ENCODE assay signal across 18 cellular contexts in the genomic region with DNA sequence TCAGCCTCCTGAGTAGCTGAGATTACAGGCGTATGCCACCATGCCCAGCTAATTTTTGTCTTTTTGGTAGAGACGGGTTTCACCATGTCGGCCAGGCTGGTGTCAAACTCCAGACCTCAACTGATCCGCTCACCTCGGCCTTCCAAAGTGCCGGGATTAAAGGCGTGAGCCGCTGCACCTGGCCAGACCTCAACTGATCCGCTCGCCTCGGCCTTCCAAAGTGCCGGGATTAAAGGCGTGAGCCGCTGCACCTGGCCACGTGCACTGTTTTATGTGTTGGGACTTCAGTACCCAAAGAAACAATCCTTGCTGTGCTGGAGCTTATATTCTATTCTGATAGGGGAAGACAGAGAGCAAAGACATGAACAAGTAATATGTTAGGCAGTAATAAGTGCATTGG. TPM values are rescaled to one million over a fixed set of nuclear protein-coding genes. Genes with fewer than 3 reads are reported as not detected.
DNase-seq lines count a peak whose midpoint lies in the region; ATAC-seq and TF ChIP-seq lines count a peak whose summit lies in the region.
"Had no signal": no experiment of that assay in that cellular context is flagged by ENCODE, and none has a peak within 500 bp of the region (broad histone marks: within the 10 kb centered on the region; RNA-seq: fewer than 3 reads in every experiment).

No MANE protein-coding gene starts in this region.

- peaks cover 76% of the 10 kb centered on the region for H3K4me1 Mint-ChIP-seq in T-helper 1 cell treated with Interleukin-12 subunit alpha and Interleukin-12 subunit beta and Interleukin-4 antibody, amounts not matched to agents 30 μg/mL and 1 μg/mL, for 36 hours (ENCODE audit: low read depth)
- H3K4me1 Mint-ChIP-seq in GM23338 (peaks cover 32% of the 10 kb centered on the region), type B pancreatic cell (ENCODE audit: unreplicated experiment) (peaks cover 22% of the 10 kb centered on the region)
- peaks cover 71% of the 10 kb centered on the region for H3K4me1 Mint-ChIP-seq in activated T-helper 2 cell treated with anti-CD3 and anti-CD28 coated beads, Interferon-gamma antibody, Interleukin-2, Interleukin-4, amounts not matched to agents 10 μg/mL and 5 μg/mL and 100 μg/mL, durations not matched to agents 14 hours and 24 hours and 36 hours (ENCODE audit: low read depth)
- peaks cover 60 to 99% (median 95%) of the 10 kb centered on the region in 4 donors for H3K4me1 Mint-ChIP-seq in naive thymus-derived CD8-positive, alpha-beta T cell

- no peak overlapping the region for H3K4me2 ChIP-seq in GM23338

- ATAC-seq in GM23338 (no peak), HG03521 (IDR thresholded peaks at IDR 0.05; ENCODE audit: unreplicated experiment) (no peak)
- ATAC-seq in naive thymus-derived CD8-positive, alpha-beta T cell = no peak
- ATAC-seq: WTC11 had no signal

- H3F3A ChIP-seq in GM23338 (replicated peaks; ENCODE audit: low read depth) = no peaks in the 10 kb centered on the region

- TF ChIP-seq CTCF in GM23338 (conservative IDR thresholded peaks at IDR 0.05; ENCODE audit: low read depth in 2 of 2) = no peak
- TF ChIP-seq CTCF in type B pancreatic cell (conservative IDR thresholded peaks at IDR 0.05) = no peak
- no peak for TF ChIP-seq CTCF in GM13977 (IDR thresholded peaks at IDR 0.05; ENCODE audit: extremely low read depth, insufficient read depth, missing control alignments)

- no peaks in the 10 kb centered on the region for H3K27me3 Mint-ChIP-seq in T-helper 1 cell treated with Interleukin-12 subunit alpha and Interleukin-12 subunit beta and Interleukin-4 antibody, amounts not matched to agents 30 μg/mL and 1 μg/mL, for 36 hours (ENCODE audit: low read depth)
- H3K27me3 Mint-ChIP-seq in GM23338 (ENCODE audit: insufficient read depth, low read depth, poor library complexity) = peaks cover 2% of the 10 kb centered on the region
- H3K27me3 Mint-ChIP-seq in activated T-helper 2 cell treated with anti-CD3 and anti-CD28 coated beads, Interferon-gamma antibody, Interleukin-2, Interleukin-4, amounts not matched to agents 10 μg/mL and 5 μg/mL and 100 μg/mL, durations not matched to agents 14 hours and 24 hours and 36 hours (ENCODE audit: low read depth) = no peaks in the 10 kb centered on the region
- no peaks in the 10 kb centered on the region for H3K27me3 Mint-ChIP-seq in naive thymus-derived CD8-positive, alpha-beta T cell
- no peaks in the 10 kb centered on the region for H3K27me3 Mint-ChIP-seq in type B pancreatic cell

- POLR2A ChIA-PET in naive thymus-derived CD8-positive, alpha-beta T cell (lab: Charles Lee) = interaction anchor here (1.2 to 6.9 kb wide), 3 partner anchors 9 to 17 kb away, joined by 4 to 50 read pairs (median 4); a partner anchor contains a TSS

- H3K36me3 ChIP-seq in GM23338 (ENCODE audit: insufficient read depth) = no peaks in the 10 kb centered on the region
- H3K36me3 ChIP-seq: ovary, tibial artery had no signal

- intact Hi-C loops in activated T-helper 2 cell treated with anti-CD3 and anti-CD28 coated beads, Interferon-gamma antibody, Interleukin-2, Interleukin-4, amounts not matched to agents 10 μg/mL and 5 μg/mL and 100 μg/mL, durations not matched to agents 14 hours and 24 hours and 36 hours (cut with micrococcal nuclease) = no loop called here

- H3K27me3 ChIP-seq in GM23338 (ENCODE audit: insufficient read depth) = no peaks in the 10 kb centered on the region
- H3K27me3 ChIP-seq: BLaER1 treated with 17β-estradiol and CSF1 and Interleukin-3, amounts not matched to agents 10 nM and 100 nM; ovary; tibial artery had no signal

- H3K79me2 ChIP-seq in GM23338 (replicated peaks; ENCODE audit: insufficient read depth) = peaks cover 69% of the 10 kb centered on the region

- no peaks in the 10 kb centered on the region for H3K9me2 ChIP-seq in GM23338 (ENCODE audit: insufficient read depth)

- H3K9me3 Mint-ChIP-seq in T-helper 1 cell treated with Interleukin-12 subunit alpha and Interleukin-12 subunit beta and Interleukin-4 antibody, amounts not matched to agents 30 μg/mL and 1 μg/mL, for 36 hours = no peaks in the 10 kb centered on the region
- H3K9me3 Mint-ChIP-seq in GM23338 (no peaks in the 10 kb centered on the region), type B pancreatic cell (no peaks in the 10 kb centered on the region)
- H3K9me3 Mint-ChIP-seq in activated T-helper 2 cell treated with anti-CD3 and anti-CD28 coated beads, Interferon-gamma antibody, Interleukin-2, Interleukin-4, amounts not matched to agents 10 μg/mL and 5 μg/mL and 100 μg/mL, durations not matched to agents 14 hours and 24 hours and 36 hours = no peaks in the 10 kb centered on the region
- H3K9me3 Mint-ChIP-seq in naive thymus-derived CD8-positive, alpha-beta T cell = no peaks in the 10 kb centered on the region
- H3K9me3 Mint-ChIP-seq: WTC11 had no signal

- H4K20me1 ChIP-seq in GM23338 (replicated peaks; ENCODE audit: insufficient read depth) = no peaks in the 10 kb centered on the region

- peak overlapping the region; percentile 69 for H3K4me3 Mint-ChIP-seq in T-helper 1 cell treated with Interleukin-12 subunit alpha and Interleukin-12 subunit beta and Interleukin-4 antibody, amounts not matched to agents 30 μg/mL and 1 μg/mL, for 36 hours
- no peak overlapping the region; the same call in 2 of the 3 replicates for H3K4me3 Mint-ChIP-seq in GM23338
- H3K4me3 Mint-ChIP-seq in activated T-helper 2 cell treated with anti-CD3 and anti-CD28 coated beads, Interferon-gamma antibody, Interleukin-2, Interleukin-4, amounts not matched to agents 10 μg/mL and 5 μg/mL and 100 μg/mL, durations not matched to agents 14 hours and 24 hours and 36 hours (ENCODE audit: low read depth) = no peak overlapping the region
- H3K4me3 Mint-ChIP-seq in naive thymus-derived CD8-positive, alpha-beta T cell = peak overlapping the region; percentile 36 to 87 (median 79)
- H3K4me3 Mint-ChIP-seq in type B pancreatic cell = no peak overlapping the region
- H3K4me3 Mint-ChIP-seq: WTC11 had no signal

- peaks cover 18% of the 10 kb centered on the region for H3K36me3 Mint-ChIP-seq in T-helper 1 cell treated with Interleukin-12 subunit alpha and Interleukin-12 subunit beta and Interleukin-4 antibody, amounts not matched to agents 30 μg/mL and 1 μg/mL, for 36 hours (ENCODE audit: low read depth)
- H3K36me3 Mint-ChIP-seq in GM23338 (ENCODE audit: low read depth) = no peaks in the 10 kb centered on the region; the same call in 2 of the 3 replicates
- peaks cover 59% of the 10 kb centered on the region for H3K36me3 Mint-ChIP-seq in activated T-helper 2 cell treated with anti-CD3 and anti-CD28 coated beads, Interferon-gamma antibody, Interleukin-2, Interleukin-4, amounts not matched to agents 10 μg/mL and 5 μg/mL and 100 μg/mL, durations not matched to agents 14 hours and 24 hours and 36 hours (ENCODE audit: low read depth)
- H3K36me3 Mint-ChIP-seq in naive thymus-derived CD8-positive, alpha-beta T cell = peaks cover 0 to 5% (median 0%) of the 10 kb centered on the region in 3 donors
- H3K36me3 Mint-ChIP-seq in type B pancreatic cell = no peaks in the 10 kb centered on the region
- H3K36me3 Mint-ChIP-seq: WTC11 had no signal

- H2AFZ ChIP-seq in GM23338 = no peak overlapping the region

- DNase-seq in T-helper 1 cell (no peak), GM23338 (ENCODE audit: low spot score) (no peak), type B pancreatic cell (ENCODE audit: extremely low spot score, unreplicated experiment) (no peak), GM13977 (ENCODE audit: low spot score) (no peak)
- DNase-seq in activated T-helper 2 cell treated with anti-CD3 and anti-CD28 coated beads, Interferon-gamma antibody, Interleukin-2, Interleukin-4, amounts not matched to agents 10 μg/mL and 5 μg/mL and 100 μg/mL, durations not matched to agents 14 hours and 24 hours and 36 hours (ENCODE audit: low spot score) = no peak
- DNase-seq in naive thymus-derived CD8-positive, alpha-beta T cell = no peak
- DNase-seq: 8988T; amygdala; cerebellar nuclear complex; IMR-90; NCI-H748 treated with DMSO at 0.1 percent for 48 hours; ovary; stimulated activated CD4-positive, alpha-beta T cell treated with anti-CD3 and anti-CD28 coated beads, Interleukin-4, amount 100 ng/mL, for 1 hour; tibial artery had no signal

- peak overlapping the region; percentile 92 for H3K27ac Mint-ChIP-seq in T-helper 1 cell treated with Interleukin-12 subunit alpha and Interleukin-12 subunit beta and Interleukin-4 antibody, amounts not matched to agents 30 μg/mL and 1 μg/mL, for 36 hours
- H3K27ac Mint-ChIP-seq in GM23338 = 0 out of 2 replicates have a peak overlapping the region, but pooled peaks have one; percentile 25
- peak overlapping the region; percentile 86 for H3K27ac Mint-ChIP-seq in activated T-helper 2 cell treated with anti-CD3 and anti-CD28 coated beads, Interferon-gamma antibody, Interleukin-2, Interleukin-4, amounts not matched to agents 10 μg/mL and 5 μg/mL and 100 μg/mL, durations not matched to agents 14 hours and 24 hours and 36 hours
- peak overlapping the region; percentile 82 to 97 (median 91) for H3K27ac Mint-ChIP-seq in naive thymus-derived CD8-positive, alpha-beta T cell
- no peak overlapping the region for H3K27ac Mint-ChIP-seq in type B pancreatic cell
- H3K27ac Mint-ChIP-seq: WTC11 had no signal

- in situ Hi-C loops in GM13977 (cut with MboI; ENCODE audit: low pct_unique_long_range_greater_than_20kb, low sequenced_read_pairs, unreplicated experiment) = loop anchor here (25.0 kb wide), 1 partner anchor 326 kb away; no protein-coding TSS in a partner anchor

- H3K4me1 ChIP-seq in GM23338 (ENCODE audit: insufficient read depth) = peaks cover 6% of the 10 kb centered on the region; the same call in 1 of the 2 replicates

- no peak overlapping the region for H3K4me3 ChIP-seq in GM23338
- H3K4me3 ChIP-seq: BLaER1 treated with 17β-estradiol and CSF1 and Interleukin-3, amounts not matched to agents 10 nM and 100 nM; ovary; tibial artery had no signal

- no peak overlapping the region for H3K27ac ChIP-seq in GM23338 (ENCODE audit: low read depth)
- H3K27ac ChIP-seq: ovary, tibial artery had no signal

TF ChIP-seq in GM23338, 12 proteins besides CTCF, POLR2A, EP300 and RAD21:
- no peak for TF ChIP-seq EZH2phosphoT487 (IDR thresholded peaks at IDR 0.05; ENCODE audit: unreplicated experiment)

RNA-seq across cellular contexts. Expression of a gene that starts 10.1 kb away (rescaled TPM):
- 17.8 and 18.9 TPM in 2 replicates for total RNA-seq in GM23338 (2014; rRNA removed; shearing (Covaris generic))
- polyA plus RNA-seq in GM23338 (2016; fragmentation: Nextera tagmentation; extraction: Ambion mirVana) = 7.4 and 9.2 TPM in 2 replicates
- 63.8 and 64.6 TPM in 2 replicates for total RNA-seq in activated T-helper 2 cell treated with anti-CD3 and anti-CD28 coated beads, Interferon-gamma antibody, Interleukin-2, Interleukin-4, amounts not matched to agents 10 μg/mL and 5 μg/mL and 100 μg/mL, durations not matched to agents 14 hours and 24 hours and 36 hours
- 10 to 100 TPM; 72.4 to 74.3 TPM for total RNA-seq in naive thymus-derived CD8-positive, alpha-beta T cell
- 10 to 100 TPM; 18.2 to 32.5 (median 18.5) TPM for polyA plus RNA-seq in naive thymus-derived CD8-positive, alpha-beta T cell
- total RNA-seq in type B pancreatic cell (ENCODE audit: low replicate concordance) = 14.0 and 17.9 TPM in 2 replicates

Comparison
In these comparisons a context has a peak if more than half of its experiments do, and no peak if none do; other contexts are left out.
1. H3K4me3 Mint-ChIP-seq: peak in T-helper 1 cell treated with Interleukin-12 subunit alpha and Interleukin-12 subunit beta and Interleukin-4 antibody, amounts not matched to agents 30 μg/mL and 1 μg/mL, for 36 hours (single experiment) and naive thymus-derived CD8-positive, alpha-beta T cell (10 of 10); none in GM23338 (single experiment), activated T-helper 2 cell treated with anti-CD3 and anti-CD28 coated beads, Interferon-gamma antibody, Interleukin-2, Interleukin-4, amounts not matched to agents 10 μg/mL and 5 μg/mL and 100 μg/mL, durations not matched to agents 14 hours and 24 hours and 36 hours (single experiment) and type B pancreatic cell (single experiment).